15 cellular contexts compared by ENCODE assay signal in genomic region chr10:33052476-33052875, GRCh38.
"Had no signal": no experiment of that assay in that cellular context is flagged by ENCODE, and none has a peak within 500 bp of the region (broad histone marks: within the 10 kb centered on the region; RNA-seq: fewer than 3 reads in every experiment).

No MANE protein-coding gene starts in this region.

- ATAC-seq: activated T-cell treated with anti-CD3 and anti-CD28 coated beads, Interleukin-2, amount 50 U/mL, for 72 hours; foreskin keratinocyte; left colon; naive thymus-derived CD4-positive, alpha-beta T cell had no signal

- H3K27me3 ChIP-seq: breast epithelium, foreskin keratinocyte, neutrophil, tibial artery, uterus had no signal

- H3K4me1 Mint-ChIP-seq: activated B cell treated with CpG ODN at 0.5 μM for 24 hours had no signal

- H3K4me3 Mint-ChIP-seq: activated B cell treated with CpG ODN at 0.5 μM for 24 hours; activated CD4-positive, alpha-beta T cell treated with anti-CD3 and anti-CD28 coated beads, Interleukin-2, amount 10 ng/mL, durations not matched to agents 7 days and 5 days; activated T-cell treated with anti-CD3 and anti-CD28 coated beads, Interleukin-2, amount 50 U/mL, for 72 hours had no signal

- H3K27ac Mint-ChIP-seq: activated B cell treated with CpG ODN at 0.5 μM for 24 hours; activated CD4-positive, alpha-beta T cell treated with anti-CD3 and anti-CD28 coated beads, Interleukin-2, amount 10 ng/mL, durations not matched to agents 7 days and 5 days; activated T-cell treated with anti-CD3 and anti-CD28 coated beads, Interleukin-2, amount 50 U/mL, for 72 hours; naive thymus-derived CD4-positive, alpha-beta T cell had no signal

- DNase-seq: activated B cell treated with CpG ODN at 0.5 μM for 24 hours; activated CD4-positive, alpha-beta T cell treated with anti-CD3 and anti-CD28 coated beads, Interleukin-2, amount 10 ng/mL, durations not matched to agents 7 days and 5 days; activated naive CD4-positive, alpha-beta T cell; activated T-cell treated with anti-CD3 and anti-CD28 coated beads, Interleukin-2, amount 50 U/mL, for 72 hours; aorta; dorsolateral prefrontal cortex; foreskin keratinocyte; left colon; mammary epithelial cell; naive thymus-derived CD4-positive, alpha-beta T cell; retina; tibial artery; uterus had no signal

- H3K4me3 ChIP-seq: breast epithelium, dorsolateral prefrontal cortex, tibial artery, uterus had no signal

- H3K9me3 Mint-ChIP-seq: activated B cell treated with CpG ODN at 0.5 μM for 24 hours had no signal

- H3K27ac ChIP-seq: breast epithelium, dorsolateral prefrontal cortex, foreskin keratinocyte, neutrophil, tibial artery, uterus had no signal

- H3K36me3 ChIP-seq: breast epithelium, neutrophil, tibial artery, uterus had no signal

- H3K4me1 ChIP-seq: breast epithelium, foreskin keratinocyte, tibial artery, uterus had no signal

- H3K9me3 ChIP-seq: breast epithelium, neutrophil, tibial artery, uterus had no signal
